8 cellular contexts compared by ENCODE assay signal in genomic region chr16:88705746-88706287, GRCh38. TPM values are rescaled to one million over a fixed set of nuclear protein-coding genes. Genes with fewer than 3 reads are reported as not detected.
DNase-seq lines count a peak whose midpoint lies in the region; ATAC-seq and TF ChIP-seq lines count a peak whose summit lies in the region.

No MANE protein-coding gene starts in this region.

- H3K9ac ChIP-seq in OCI-LY1 (ENCODE audit: low read length), result peak overlapping the region; percentile 79

- H3K4me3 ChIP-seq in HEK293 (ENCODE audit: low read depth, low read length) (peak overlapping the region; percentile 75), OCI-LY1 (ENCODE audit: low read depth, low read length, poor library complexity, severe bottlenecking) (peak overlapping the region; percentile 99), dorsolateral prefrontal cortex (peak overlapping the region; percentile 63 to 100 (median 98)), mucosa of descending colon (peak overlapping the region; percentile 93)

- H3K9me3 ChIP-seq in HEK293 (ENCODE audit: control insufficient read depth, insufficient read depth, low read depth, low read length), result no peaks in the 10 kb centered on the region
- H3K9me3 ChIP-seq in OCI-LY1 (ENCODE audit: low read length), result no peaks in the 10 kb centered on the region
- H3K9me3 ChIP-seq in mucosa of descending colon, result no peaks in the 10 kb centered on the region

- DNase-seq in dorsolateral prefrontal cortex, result peak in 2 of 10 donors; percentile 35 to 54
- DNase-seq in mucosa of descending colon, result peak in 1 of 3 donors; percentile 55
- no peak for DNase-seq in SHP77 treated with DMSO at 0.1 percent for 48 hours (lab: John Stamatoyannopoulos, UW)
- DNase-seq in glomerular visceral epithelial cell (ENCODE audit: extremely low spot score), result no peak
- no peak for DNase-seq in SKM-1 (lab: John Stamatoyannopoulos, UW; ENCODE audit: unreplicated experiment)

- POLR2A ChIA-PET in HEK293 (lab: Yijun Ruan, JAX), result interaction anchor here (0.8 to 1.5 kb wide), 3 partner anchors 9 to 43 kb away, joined by 3 read pairs; partner anchors contain the start of gene MVD

- ATAC-seq in GM18511 (IDR thresholded peaks at IDR 0.05; ENCODE audit: unreplicated experiment), result peak; percentile 9
- ATAC-seq in mucosa of descending colon, result peak; percentile 0

- no peaks in the 10 kb centered on the region for H3K9me2 ChIP-seq in OCI-LY1 (ENCODE audit: low read depth, low read length)

- H3F3A ChIP-seq in OCI-LY1 (ENCODE audit: insufficient read depth, low read length), result no peaks in the 10 kb centered on the region

- H3K27me3 ChIP-seq in OCI-LY1 (ENCODE audit: insufficient read depth, low read length) (0 out of 2 replicates have a peak, but pooled peaks cover 5% of the 10 kb centered on the region), dorsolateral prefrontal cortex (no peaks in the 10 kb centered on the region)

- intact Hi-C loops in dorsolateral prefrontal cortex (cut with DNase I) (loop anchor here (2.0 to 5.0 kb wide), 4 partner anchors 41 to 135 kb away; partner anchors contain the start of genes ZC3H18 (in 2 of the 2) and MVD (in 1 of the 2)), mucosa of descending colon (cut with DNase I, micrococcal nuclease) (no loop called here)

- no peak overlapping the region for H2AFZ ChIP-seq in OCI-LY1 (ENCODE audit: low read length)

- H3K36me3 ChIP-seq in HEK293 (ENCODE audit: control insufficient read depth in 2 of 2, insufficient read depth in 1 of 2, low read length in 2 of 2) (peaks cover 0 to 23% of the 10 kb centered on the region in 2 experiments; a peak in 1 of 3 replicates), OCI-LY1 (ENCODE audit: insufficient read depth, low read length) (peaks cover 5% of the 10 kb centered on the region; the same call in 1 of the 2 replicates), mucosa of descending colon (ENCODE audit: low read depth) (no peaks in the 10 kb centered on the region)

- H4K20me1 ChIP-seq in OCI-LY1 (ENCODE audit: insufficient read depth, low read length), result no peaks in the 10 kb centered on the region

- CTCF ChIA-PET in HEK293 (lab: Yijun Ruan, JAX), result interaction anchor here (1.6 kb wide), 1 partner anchor 31 kb away, joined by 6 read pairs; no protein-coding TSS in a partner anchor

- peak overlapping the region; percentile 96 for H3K4me2 ChIP-seq in OCI-LY1 (ENCODE audit: low read length)

- H3K27ac ChIP-seq in HEK293 (ENCODE audit: extremely low read depth, low read depth, low read length) (peak overlapping the region; percentile 70; the same call in 1 of the 2 replicates), OCI-LY1 (ENCODE audit: low read depth, low read length, poor library complexity, severe bottlenecking) (no peak overlapping the region), dorsolateral prefrontal cortex (peak overlapping the region in 54 of 59 donors; percentile 8 to 94 (median 79))

- no peaks in the 10 kb centered on the region for H3K4me1 ChIP-seq in HEK293 (ENCODE audit: control insufficient read depth, insufficient read depth, low read length)
- peaks cover 60% of the 10 kb centered on the region for H3K4me1 ChIP-seq in OCI-LY1 (ENCODE audit: insufficient read depth, low read length, severe bottlenecking)
- peaks cover 28% of the 10 kb centered on the region for H3K4me1 ChIP-seq in mucosa of descending colon (ENCODE audit: low read depth)

- TF ChIP-seq CTCF in HEK293 (tag by site-specific recombination; IDR thresholded peaks at IDR 0.05) (no peak), OCI-LY1 (IDR thresholded peaks at IDR 0.05; ENCODE audit: low read length) (no peak), dorsolateral prefrontal cortex (IDR thresholded peaks at IDR 0.05 in 54 of 56, conservative IDR thresholded peaks at IDR 0.05 in 2 of 56; ENCODE audit: low read depth in 1 of 56, partially characterized antibody in 56 of 56) (no peak), mucosa of descending colon (IDR thresholded peaks at IDR 0.05) (no peak)

- H3K79me2 ChIP-seq in OCI-LY1 (ENCODE audit: insufficient read depth, low read length), result no peaks in the 10 kb centered on the region

TF ChIP-seq in HEK293, 187 proteins besides CTCF, POLR2A, EP300 and RAD21 (continues in another document):
- TF ChIP-seq ZNF114 (tag by site-specific recombination; IDR thresholded peaks at IDR 0.05) (no peak), HOXD13 (CRISPR knock-in tag; IDR thresholded peaks at IDR 0.05; ENCODE audit: borderline replicate concordance) (no peak), ZNF155 (tag by site-specific recombination; IDR thresholded peaks at IDR 0.05) (no peak), MEIS1 (CRISPR knock-in tag; IDR thresholded peaks at IDR 0.05; ENCODE audit: borderline replicate concordance) (no peak), ZNF571 (tag by site-specific recombination; IDR thresholded peaks at IDR 0.05) (no peak), ZNF692 (tag by site-specific recombination; IDR thresholded peaks at IDR 0.05) (no peak), MYNN (tag by site-specific recombination; IDR thresholded peaks at IDR 0.05; ENCODE audit: borderline replicate concordance) (no peak), HOXC10 (CRISPR knock-in tag; IDR thresholded peaks at IDR 0.05) (no peak), ZNF449 (tag by site-specific recombination; IDR thresholded peaks at IDR 0.05) (no peak), ZBTB10 (tag by site-specific recombination; IDR thresholded peaks at IDR 0.05) (no peak)

RNA-seq across cellular contexts. Expression of gene RNF166, which starts 0.4 kb away (rescaled TPM):
- 10 to 100 TPM; 15.1 to 52.4 (median 24.8) TPM for total RNA-seq in dorsolateral prefrontal cortex
- 10 to 100 TPM in 2 of 3 donors, 1 to 10 TPM in 1; 9.5 to 22.8 (median 15.1) TPM for total RNA-seq in mucosa of descending colon

RNA-seq across cellular contexts. Expression of gene CTU2, which starts 0.5 kb away (rescaled TPM):
- total RNA-seq in dorsolateral prefrontal cortex (10 to 100 TPM; 14.1 to 40.3 (median 24.0) TPM), mucosa of descending colon (10 to 100 TPM in 2 of 3 donors, 1 to 10 TPM in 1; 9.6 to 16.1 (median 13.6) TPM)

RNA-seq across cellular contexts. Expression of gene SNAI3, which starts 19.5 kb away (rescaled TPM):
- total RNA-seq in dorsolateral prefrontal cortex (1 to 10 TPM in 49 of 120 experiments, under 1 TPM in 62, not detected in 9; 0.26 to 2.6 (median 0.90) TPM), mucosa of descending colon (under 1 TPM; 0.28 to 0.82 (median 0.55) TPM)

RNA-seq across cellular contexts. Expression of gene MVD, which starts 42.9 kb away (rescaled TPM):
- total RNA-seq in dorsolateral prefrontal cortex (100 to 1,000 TPM in 5 of 120 experiments, 10 to 100 TPM in 115; 44.3 to 110 (median 70.6) TPM), mucosa of descending colon (10 to 100 TPM; 42.7 to 89.5 (median 72.5) TPM)

RNA-seq across cellular contexts. Expression of gene CYBA, which starts 55.0 kb away (rescaled TPM):
- 10 to 100 TPM in 119 of 120 experiments, 1 to 10 TPM in 1; 8.7 to 94.0 (median 30.1) TPM for total RNA-seq in dorsolateral prefrontal cortex
- 100 to 1,000 TPM; 150 to 316 (median 184) TPM for total RNA-seq in mucosa of descending colon

Comparison
In these comparisons a context has a peak if more than half of its experiments do, and no peak if none do; other contexts are left out.
1. intact Hi-C loops: an anchor here in dorsolateral prefrontal cortex (2.0 to 5.0 kb wide); none called in mucosa of descending colon.